ENCODE assay signal across 30 cellular contexts in the genomic region with DNA sequence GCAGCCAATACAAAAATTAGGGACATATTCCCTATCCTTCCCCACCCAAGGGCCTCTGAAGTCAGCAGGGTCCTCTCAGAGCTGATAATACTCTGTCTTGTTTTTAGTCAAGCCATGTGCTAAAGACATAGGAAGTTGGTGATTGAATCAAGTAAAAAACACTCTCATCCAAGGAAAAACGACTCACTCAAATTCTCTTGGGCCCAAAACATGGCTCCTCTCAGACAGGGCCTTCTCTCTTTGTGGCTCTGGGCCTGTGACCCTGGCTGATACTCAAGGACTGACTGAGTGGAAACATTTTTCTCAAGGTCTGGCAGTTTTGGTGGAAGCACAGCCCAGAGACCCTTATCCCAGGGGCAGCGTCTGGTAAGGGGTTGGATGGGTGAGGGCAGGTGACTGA. TPM values are rescaled to one million over a fixed set of nuclear protein-coding genes. Genes with fewer than 3 reads are reported as not detected.
"Had no signal": no experiment of that assay in that cellular context is flagged by ENCODE, and none has a peak within 500 bp of the region (broad histone marks: within the 10 kb centered on the region; RNA-seq: fewer than 3 reads in every experiment).

No MANE protein-coding gene starts in this region.

- H3K27me3 ChIP-seq: adrenal gland, MG63, SJSA1 had no signal

- H3K36me3 Mint-ChIP-seq: activated naive CD8-positive, alpha-beta T cell treated with anti-CD3 and anti-CD28 coated beads, Interleukin-2, amount 10 ng/mL, durations not matched to agents 7 days and 5 days had no signal

- H3K27me3 Mint-ChIP-seq: activated naive CD8-positive, alpha-beta T cell treated with anti-CD3 and anti-CD28 coated beads, Interleukin-2, amount 10 ng/mL, durations not matched to agents 7 days and 5 days had no signal

- H3K9me3 Mint-ChIP-seq: activated CD4-positive, alpha-beta memory T cell treated with anti-CD3 and anti-CD28 coated beads, Interleukin-2, amount 10 ng/mL, durations not matched to agents 7 days and 5 days; activated naive CD4-positive, alpha-beta T cell treated with anti-CD3 and anti-CD28 coated beads, Interleukin-2, amount 10 ng/mL, durations not matched to agents 7 days and 5 days; activated naive CD8-positive, alpha-beta T cell treated with anti-CD3 and anti-CD28 coated beads, Interleukin-2, amount 10 ng/mL, durations not matched to agents 7 days and 5 days had no signal

- H3K27ac ChIP-seq: adrenal gland, KMS-11, SJSA1 had no signal

- H3K4me3 ChIP-seq: adrenal gland, MG63, SJSA1 had no signal

- H3K4me2 ChIP-seq: KMS-11 had no signal

- H3K4me1 ChIP-seq: adrenal gland, SJSA1 had no signal

- H3K9ac ChIP-seq: KMS-11 had no signal

- DNase-seq: activated CD4-positive, alpha-beta memory T cell treated with anti-CD3 and anti-CD28 coated beads, Interleukin-2, amount 10 ng/mL, durations not matched to agents 7 days and 5 days; activated CD4-positive, alpha-beta T cell treated with anti-CD3 and anti-CD28 coated beads, Interleukin-2, amount 50 U/mL, for 1 hour; activated CD8-positive, alpha-beta memory T cell treated with anti-CD3 and anti-CD28 coated beads, Interleukin-2, amount 50 U/mL, for 4 hours; activated gamma-delta T cell; activated naive CD4-positive, alpha-beta T cell treated with anti-CD3 and anti-CD28 coated beads, Interleukin-2, amount 10 ng/mL, durations not matched to agents 7 days and 5 days; activated naive CD8-positive, alpha-beta T cell treated with anti-CD3 and anti-CD28 coated beads, Interleukin-2, amount 10 ng/mL, durations not matched to agents 7 days and 5 days; activated T-cell treated with anti-CD3 and anti-CD28 coated beads, Interleukin-2, amount 50 U/mL, for 1 hour; adrenal gland; anterior cingulate cortex; cerebellar nuclear complex; MG63; MV-4-11; NCI-H1092 treated with DMSO at 0.1 percent for 48 hours; NCI-H1417 treated with DMSO at 0.1 percent for 48 hours; NCI-H1694; NCI-H2029; NCI-H2107; NCI-H2171 treated with DMSO at 0.1 percent for 48 hours; NCI-H226; NCI-H526; NCI-H774; PC-3; SHP77; SW 1271 had no signal

- H3K4me3 Mint-ChIP-seq: activated CD4-positive, alpha-beta memory T cell treated with anti-CD3 and anti-CD28 coated beads, Interleukin-2, amount 10 ng/mL, durations not matched to agents 7 days and 5 days; activated naive CD4-positive, alpha-beta T cell treated with anti-CD3 and anti-CD28 coated beads, Interleukin-2, amount 10 ng/mL, durations not matched to agents 7 days and 5 days; activated naive CD8-positive, alpha-beta T cell treated with anti-CD3 and anti-CD28 coated beads, Interleukin-2, amount 10 ng/mL, durations not matched to agents 7 days and 5 days had no signal

- H3K36me3 ChIP-seq: adrenal gland, MG63, SJSA1 had no signal

- H3K9me3 ChIP-seq: adrenal gland, MG63, SJSA1 had no signal

- ATAC-seq: activated CD4-positive, CD25-positive, alpha-beta regulatory T cell treated with anti-CD3 and anti-CD28 coated beads, Interleukin-2, amount 50 U/mL, for 24 hours; PC-3; SK-N-SH treated with all-trans-retinoic acid at 6 μM for 48 hours had no signal

- H3K27ac Mint-ChIP-seq: activated CD4-positive, alpha-beta memory T cell treated with anti-CD3 and anti-CD28 coated beads, Interleukin-2, amount 10 ng/mL, durations not matched to agents 7 days and 5 days; activated naive CD4-positive, alpha-beta T cell treated with anti-CD3 and anti-CD28 coated beads, Interleukin-2, amount 10 ng/mL, durations not matched to agents 7 days and 5 days; activated naive CD8-positive, alpha-beta T cell treated with anti-CD3 and anti-CD28 coated beads, Interleukin-2, amount 10 ng/mL, durations not matched to agents 7 days and 5 days had no signal

RNA-seq across cellular contexts. Expression of a gene that starts 5.9 kb away (rescaled TPM):
- total RNA-seq: cardiac septum, NCI-H460, PC-3, SJSA1 had no signal
